22 cellular contexts compared by ENCODE assay signal in the genomic region with DNA sequence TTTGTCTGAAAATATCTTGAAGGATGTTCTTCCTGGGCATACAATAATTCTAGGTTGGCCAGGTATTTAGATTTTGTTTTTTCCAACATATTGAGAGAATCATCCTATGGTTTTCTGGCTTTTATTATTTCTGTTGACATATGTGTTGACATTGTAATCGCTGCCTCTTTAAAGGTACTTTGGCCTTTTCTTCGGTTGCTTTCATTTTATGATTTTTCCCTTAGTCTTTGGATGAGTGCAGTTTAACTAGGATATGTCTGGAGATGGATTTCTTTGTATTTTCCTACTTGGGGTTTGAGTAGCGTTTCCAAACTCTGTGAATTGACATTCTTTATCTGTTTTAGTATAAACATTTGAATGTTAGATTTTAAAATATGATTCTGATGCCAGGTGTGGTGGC. TPM values are rescaled to one million over a fixed set of nuclear protein-coding genes. Genes with fewer than 3 reads are reported as not detected.
DNase-seq lines count a peak whose midpoint lies in the region; ATAC-seq and TF ChIP-seq lines count a peak whose summit lies in the region.
"Had no signal": no experiment of that assay in that cellular context is flagged by ENCODE, and none has a peak within 500 bp of the region (broad histone marks: within the 10 kb centered on the region; RNA-seq: fewer than 3 reads in every experiment).

No MANE protein-coding gene starts in this region.

- no peaks in the 10 kb centered on the region for H3K27me3 Mint-ChIP-seq in natural killer cell treated with Interleukin-12 subunit alpha and Interleukin-12 subunit beta and Interleukin-15 and Interleukin-18, amount 100 ng/mL, for 72 hours
- H3K27me3 Mint-ChIP-seq in natural killer cell (ENCODE audit: low read depth in 2 of 2) (no peaks in the 10 kb centered on the region), immature natural killer cell (ENCODE audit: low read depth in 3 of 3) (no peaks in the 10 kb centered on the region)
- H3K27me3 Mint-ChIP-seq in activated T-helper 1 cell treated with anti-CD3 and anti-CD28 coated beads, Interleukin-12 subunit alpha, Interleukin-12 subunit beta, Interleukin-2, Interleukin-4 antibody, amounts not matched to agents 30 ng/mL and 10 ng/mL and 1 ng/mL, durations not matched to agents 14 hours and 24 hours and 36 hours (ENCODE audit: insufficient read depth) = no peaks in the 10 kb centered on the region
- H3K27me3 Mint-ChIP-seq: CD4-positive, alpha-beta T cell had no signal

- H3K27ac ChIP-seq in neutrophil (peak overlapping the region; percentile 32), substantia nigra (ENCODE audit: low read depth, low read length, poor library complexity, severe bottlenecking) (no peak overlapping the region), ovary (no peak overlapping the region)
- H3K27ac ChIP-seq: A549; BLaER1 treated with 17β-estradiol and CSF1 and Interleukin-3, amounts not matched to agents 10 nM and 100 nM had no signal

- H3K4me1 ChIP-seq in neutrophil (ENCODE audit: control insufficient read depth in 1 of 2, insufficient read depth in 1 of 2, low read depth in 1 of 2, low read length in 1 of 2) = peaks cover 35 to 47% of the 10 kb centered on the region in 2 experiments
- no peaks in the 10 kb centered on the region for H3K4me1 ChIP-seq in ovary (ENCODE audit: insufficient read depth)
- H3K4me1 ChIP-seq: BE2C had no signal

- H3K4me1 Mint-ChIP-seq in natural killer cell treated with Interleukin-12 subunit alpha and Interleukin-12 subunit beta and Interleukin-15 and Interleukin-18, amount 100 ng/mL, for 72 hours (ENCODE audit: low read depth in 2 of 2) = peaks cover 38 to 41% of the 10 kb centered on the region in 2 donors
- peaks cover 26 to 33% of the 10 kb centered on the region in 2 donors for H3K4me1 Mint-ChIP-seq in natural killer cell
- peaks cover 27% of the 10 kb centered on the region for H3K4me1 Mint-ChIP-seq in activated T-helper 1 cell treated with anti-CD3 and anti-CD28 coated beads, Interleukin-12 subunit alpha, Interleukin-12 subunit beta, Interleukin-2, Interleukin-4 antibody, amounts not matched to agents 30 ng/mL and 10 ng/mL and 1 ng/mL, durations not matched to agents 14 hours and 24 hours and 36 hours (ENCODE audit: low read depth)
- peaks cover 33 to 56% of the 10 kb centered on the region in 2 donors for H3K4me1 Mint-ChIP-seq in immature natural killer cell
- H3K4me1 Mint-ChIP-seq: GM23338, H9 had no signal

- no peak overlapping the region for H3K4me3 ChIP-seq in neutrophil (ENCODE audit: low read depth in 1 of 2, low read length in 1 of 2)
- no peak overlapping the region for H3K4me3 ChIP-seq in ovary
- H3K4me3 ChIP-seq: A549; BLaER1 treated with 17β-estradiol and CSF1 and Interleukin-3, amounts not matched to agents 10 nM and 100 nM; GM23338 had no signal

- H3K27ac Mint-ChIP-seq in natural killer cell treated with Interleukin-12 subunit alpha and Interleukin-12 subunit beta and Interleukin-15 and Interleukin-18, amount 100 ng/mL, for 72 hours = peak overlapping the region; percentile 3 to 66
- H3K27ac Mint-ChIP-seq in natural killer cell = peak overlapping the region in 1 of 2 donors; percentile 80
- peak overlapping the region; percentile 16 for H3K27ac Mint-ChIP-seq in activated T-helper 1 cell treated with anti-CD3 and anti-CD28 coated beads, Interleukin-12 subunit alpha, Interleukin-12 subunit beta, Interleukin-2, Interleukin-4 antibody, amounts not matched to agents 30 ng/mL and 10 ng/mL and 1 ng/mL, durations not matched to agents 14 hours and 24 hours and 36 hours
- peak overlapping the region in 5 of 6 donors; percentile 39 to 72 (median 67) for H3K27ac Mint-ChIP-seq in immature natural killer cell
- H3K27ac Mint-ChIP-seq: CD4-positive, alpha-beta T cell; GM23338; H9 had no signal

- intact Hi-C loops in natural killer cell (cut with micrococcal nuclease) (no loop called here), ovary (cut with DNase I) (no loop called here)
- intact Hi-C loops in activated T-helper 1 cell treated with anti-CD3 and anti-CD28 coated beads, Interleukin-12 subunit alpha, Interleukin-12 subunit beta, Interleukin-2, Interleukin-4 antibody, amounts not matched to agents 30 ng/mL and 10 ng/mL and 1 ng/mL, durations not matched to agents 14 hours and 24 hours and 36 hours (cut with micrococcal nuclease) = no loop called here

- no peak for TF ChIP-seq CTCF in natural killer cell (IDR thresholded peaks at IDR 0.05)
- no peak for TF ChIP-seq CTCF in neutrophil (IDR thresholded peaks at IDR 0.05)
- TF ChIP-seq CTCF in ovary (IDR thresholded peaks at IDR 0.05) = no peak

- no peaks in the 10 kb centered on the region for H3K9me3 ChIP-seq in neutrophil
- H3K9me3 ChIP-seq in ovary = no peaks in the 10 kb centered on the region
- H3K9me3 ChIP-seq: A549, BE2C had no signal

- H3K36me3 Mint-ChIP-seq in natural killer cell treated with Interleukin-12 subunit alpha and Interleukin-12 subunit beta and Interleukin-15 and Interleukin-18, amount 100 ng/mL, for 72 hours = peaks cover 19% of the 10 kb centered on the region
- peaks cover 28% of the 10 kb centered on the region for H3K36me3 Mint-ChIP-seq in natural killer cell
- peaks cover 49% of the 10 kb centered on the region for H3K36me3 Mint-ChIP-seq in activated T-helper 1 cell treated with anti-CD3 and anti-CD28 coated beads, Interleukin-12 subunit alpha, Interleukin-12 subunit beta, Interleukin-2, Interleukin-4 antibody, amounts not matched to agents 30 ng/mL and 10 ng/mL and 1 ng/mL, durations not matched to agents 14 hours and 24 hours and 36 hours (ENCODE audit: low read depth)
- H3K36me3 Mint-ChIP-seq in immature natural killer cell = peaks cover 15 to 43% (median 20%) of the 10 kb centered on the region in 3 donors

- H3K27me3 ChIP-seq in neutrophil = no peaks in the 10 kb centered on the region
- H3K27me3 ChIP-seq in ovary = no peaks in the 10 kb centered on the region
- H3K27me3 ChIP-seq: BE2C; BLaER1 treated with 17β-estradiol and CSF1 and Interleukin-3, amounts not matched to agents 10 nM and 100 nM had no signal

- no peak for TF ChIP-seq EP300 in ovary (IDR thresholded peaks at IDR 0.05)

- no peaks in the 10 kb centered on the region for H3K9me3 Mint-ChIP-seq in natural killer cell treated with Interleukin-12 subunit alpha and Interleukin-12 subunit beta and Interleukin-15 and Interleukin-18, amount 100 ng/mL, for 72 hours
- H3K9me3 Mint-ChIP-seq in natural killer cell = no peaks in the 10 kb centered on the region
- no peaks in the 10 kb centered on the region for H3K9me3 Mint-ChIP-seq in activated T-helper 1 cell treated with anti-CD3 and anti-CD28 coated beads, Interleukin-12 subunit alpha, Interleukin-12 subunit beta, Interleukin-2, Interleukin-4 antibody, amounts not matched to agents 30 ng/mL and 10 ng/mL and 1 ng/mL, durations not matched to agents 14 hours and 24 hours and 36 hours
- H3K9me3 Mint-ChIP-seq in immature natural killer cell = no peaks in the 10 kb centered on the region
- H3K9me3 Mint-ChIP-seq: CD4-positive, alpha-beta T cell; CD8-positive, alpha-beta memory T cell; GM23338; H9 had no signal

- no peak for TF ChIP-seq POLR2A in ovary (IDR thresholded peaks at IDR 0.05)

- no peak for DNase-seq in natural killer cell treated with Interleukin-12 subunit alpha and Interleukin-12 subunit beta and Interleukin-15 and Interleukin-18, amount 100 ng/mL, for 72 hours (ENCODE audit: low spot score)
- DNase-seq in natural killer cell (no peak), immature natural killer cell (no peak), substantia nigra (lab: John Stamatoyannopoulos, UW) (no peak), ovary (no peak)
- DNase-seq in activated T-helper 1 cell treated with anti-CD3 and anti-CD28 coated beads, Interleukin-12 subunit alpha, Interleukin-12 subunit beta, Interleukin-2, Interleukin-4 antibody, amounts not matched to agents 30 ng/mL and 10 ng/mL and 1 ng/mL, durations not matched to agents 14 hours and 24 hours and 36 hours (ENCODE audit: low spot score) = no peak
- DNase-seq: 8988T; ACHN; AML-193; BE2C; CD4-positive, alpha-beta T cell; CD8-positive, alpha-beta memory T cell; DMS 273 treated with DMSO at 0.1 percent for 48 hours; DND-41; H9 had no signal

- 82 to 89% (median 85%) methylated on average over 3 of the region's 3 CpGs for WGBS in ovary, 3 donors

- no peak overlapping the region for H3K4me3 Mint-ChIP-seq in natural killer cell treated with Interleukin-12 subunit alpha and Interleukin-12 subunit beta and Interleukin-15 and Interleukin-18, amount 100 ng/mL, for 72 hours
- H3K4me3 Mint-ChIP-seq in natural killer cell (no peak overlapping the region), immature natural killer cell (no peak overlapping the region)
- no peak overlapping the region for H3K4me3 Mint-ChIP-seq in activated T-helper 1 cell treated with anti-CD3 and anti-CD28 coated beads, Interleukin-12 subunit alpha, Interleukin-12 subunit beta, Interleukin-2, Interleukin-4 antibody, amounts not matched to agents 30 ng/mL and 10 ng/mL and 1 ng/mL, durations not matched to agents 14 hours and 24 hours and 36 hours
- H3K4me3 Mint-ChIP-seq: CD14-positive monocyte; CD4-positive, alpha-beta T cell; CD8-positive, alpha-beta memory T cell; GM23338; H9 had no signal

- ATAC-seq in natural killer cell treated with Interleukin-12 subunit alpha and Interleukin-12 subunit beta and Interleukin-15 and Interleukin-18, amount 100 ng/mL, for 72 hours = no peak
- ATAC-seq in natural killer cell (no peak), esophagus mucosa (no peak)
- ATAC-seq: A549, GM23338, HCT116 had no signal

- H3K36me3 ChIP-seq in neutrophil = peaks cover 36% of the 10 kb centered on the region
- no peaks in the 10 kb centered on the region for H3K36me3 ChIP-seq in ovary
- H3K36me3 ChIP-seq: BE2C had no signal

RNA-seq across cellular contexts. Expression of a gene that starts 11.5 kb away (rescaled TPM):
- total RNA-seq in natural killer cell treated with Interleukin-12 subunit alpha and Interleukin-12 subunit beta and Interleukin-15 and Interleukin-18, amount 100 ng/mL, for 72 hours = 100 to 1,000 TPM; 103 to 275 TPM
- total RNA-seq in natural killer cell (10 to 100 TPM; 74.8 to 80.2 (median 78.1) TPM), esophagus mucosa (576 TPM), ovary (10 to 100 TPM; 13.5 to 38.1 (median 27.7) TPM)
- 79.5 and 80.1 TPM in 2 replicates for total RNA-seq in activated T-helper 1 cell treated with anti-CD3 and anti-CD28 coated beads, Interleukin-12 subunit alpha, Interleukin-12 subunit beta, Interleukin-2, Interleukin-4 antibody, amounts not matched to agents 30 ng/mL and 10 ng/mL and 1 ng/mL, durations not matched to agents 14 hours and 24 hours and 36 hours
- polyA plus RNA-seq in immature natural killer cell (100 to 1,000 TPM; 108 to 164 (median 162) TPM), ovary (10 to 100 TPM; 25.9 to 57.0 TPM)
